In genomic region chr6:33306356-33306755, GRCh38 we compare ENCODE assay signal across 23 cellular contexts. TPM values are rescaled to one million over a fixed set of nuclear protein-coding genes. Genes with fewer than 3 reads are reported as not detected.
DNase-seq lines count a peak whose midpoint lies in the region; ATAC-seq and TF ChIP-seq lines count a peak whose summit lies in the region.
"Had no signal": no experiment of that assay in that cellular context is flagged by ENCODE, and none has a peak within 500 bp of the region (broad histone marks: within the 10 kb centered on the region; RNA-seq: fewer than 3 reads in every experiment).

No MANE protein-coding gene starts in this region.

- H3F3A ChIP-seq in DOHH2 (ENCODE audit: control insufficient read depth, insufficient read depth) = peaks cover 9% of the 10 kb centered on the region

- intact Hi-C loops in activated CD4-positive, alpha-beta T cell treated with anti-CD3 and anti-CD28 coated beads for 36 hours (cut with DNase I, micrococcal nuclease) = no loop called here

- TF ChIP-seq CTCF in DOHH2 (IDR thresholded peaks at IDR 0.05; ENCODE audit: low read depth, low read length, poor library complexity, severe bottlenecking) (no peak), WERI-Rb-1 (IDR thresholded peaks at IDR 0.05; ENCODE audit: low read depth, low read length) (no peak)

- no peak for ATAC-seq in activated CD4-positive, alpha-beta T cell treated with anti-CD3 and anti-CD28 coated beads for 36 hours
- ATAC-seq: A549; activated CD8-positive, alpha-beta memory T cell treated with anti-CD3 and anti-CD28 coated beads, Interleukin-2, amount 10 ng/mL, durations not matched to agents 7 days and 5 days; body of pancreas had no signal

- peaks cover 11% of the 10 kb centered on the region for H3K4me1 ChIP-seq in DOHH2 (ENCODE audit: control insufficient read depth, low read length)
- H3K4me1 ChIP-seq in rectal smooth muscle tissue (ENCODE audit: control insufficient read depth, insufficient read depth, low read length) = no peaks in the 10 kb centered on the region
- H3K4me1 ChIP-seq: A549, BE2C had no signal

- no peaks in the 10 kb centered on the region for H3K9me3 ChIP-seq in DOHH2 (ENCODE audit: control insufficient read depth, insufficient read depth, low read length)
- H3K9me3 ChIP-seq in WERI-Rb-1 (ENCODE audit: severe bottlenecking) = no peaks in the 10 kb centered on the region
- H3K9me3 ChIP-seq: A549, BE2C, body of pancreas, left ventricle myocardium inferior, upper lobe of left lung had no signal

- H3K79me2 ChIP-seq in DOHH2 (ENCODE audit: control insufficient read depth, low read length) = peaks cover 65% of the 10 kb centered on the region

- H3K27me3 ChIP-seq in DOHH2 (ENCODE audit: control insufficient read depth, low read length) (no peaks in the 10 kb centered on the region), rectal smooth muscle tissue (ENCODE audit: control insufficient read depth, insufficient read depth, low read length) (no peaks in the 10 kb centered on the region), WERI-Rb-1 (ENCODE audit: insufficient read depth, low read depth, severe bottlenecking) (no peaks in the 10 kb centered on the region)
- H3K27me3 ChIP-seq: BE2C, body of pancreas, upper lobe of left lung had no signal

- H3K36me3 ChIP-seq in DOHH2 (ENCODE audit: control insufficient read depth, low read length) = peaks cover 70% of the 10 kb centered on the region
- H3K36me3 ChIP-seq in rectal smooth muscle tissue (ENCODE audit: control insufficient read depth, insufficient read depth, low read length) = peaks cover 24% of the 10 kb centered on the region
- H3K36me3 ChIP-seq in WERI-Rb-1 = no peaks in the 10 kb centered on the region
- H3K36me3 ChIP-seq: BE2C had no signal

- POLR2A ChIA-PET in activated CD4-positive, alpha-beta T cell treated with anti-CD3 and anti-CD28 coated beads for 36 hours (lab: Charles Lee) = no interaction called here

- no peaks in the 10 kb centered on the region for H3K9me2 ChIP-seq in DOHH2 (replicated peaks; ENCODE audit: control insufficient read depth, low read length)

- H3K27me3 Mint-ChIP-seq in activated CD4-positive, alpha-beta T cell treated with anti-CD3 and anti-CD28 coated beads for 36 hours = no peaks in the 10 kb centered on the region
- no peaks in the 10 kb centered on the region for H3K27me3 Mint-ChIP-seq in activated naive CD8-positive, alpha-beta T cell
- H3K27me3 Mint-ChIP-seq: activated CD8-positive, alpha-beta memory T cell treated with anti-CD3 and anti-CD28 coated beads, Interleukin-2, amount 10 ng/mL, durations not matched to agents 7 days and 5 days had no signal

- H3K4me1 Mint-ChIP-seq in activated CD4-positive, alpha-beta T cell treated with anti-CD3 and anti-CD28 coated beads for 36 hours = peaks cover 31% of the 10 kb centered on the region
- H3K4me1 Mint-ChIP-seq in activated naive CD8-positive, alpha-beta T cell (ENCODE audit: low read depth) = peaks cover 43% of the 10 kb centered on the region
- H3K4me1 Mint-ChIP-seq: mesothelial cell of epicardium had no signal

- peak overlapping the region; percentile 15; the same call in 1 of the 2 replicates for H3K4me2 ChIP-seq in DOHH2 (ENCODE audit: low read length)
- H3K4me2 ChIP-seq: A549 had no signal

- H4K20me1 ChIP-seq in DOHH2 (ENCODE audit: control insufficient read depth, insufficient read depth, low read depth, low read length) = no peaks in the 10 kb centered on the region

- no peak overlapping the region for H3K9ac ChIP-seq in rectal smooth muscle tissue (ENCODE audit: low read length)

- H3K9me3 Mint-ChIP-seq in activated CD4-positive, alpha-beta T cell treated with anti-CD3 and anti-CD28 coated beads for 36 hours (ENCODE audit: low read depth) = no peaks in the 10 kb centered on the region
- H3K9me3 Mint-ChIP-seq in activated naive CD8-positive, alpha-beta T cell (ENCODE audit: low read depth) = no peaks in the 10 kb centered on the region
- H3K9me3 Mint-ChIP-seq: activated T-helper 1 cell treated with anti-CD3 and anti-CD28 coated beads, Interleukin-12 subunit alpha, Interleukin-12 subunit beta, Interleukin-2, Interleukin-4 antibody, amounts not matched to agents 30 ng/mL and 10 ng/mL and 1 ng/mL, durations not matched to agents 14 hours and 24 hours and 36 hours; mesothelial cell of epicardium; neural crest cell had no signal

- no peak overlapping the region for H3K4me3 ChIP-seq in DOHH2 (ENCODE audit: low read length)
- peak overlapping the region; percentile 2 for H3K4me3 ChIP-seq in rectal smooth muscle tissue (ENCODE audit: low read length)
- H3K4me3 ChIP-seq in WERI-Rb-1 (ENCODE audit: low read depth, low read length) = no peak overlapping the region
- H3K4me3 ChIP-seq: A549, body of pancreas, left ventricle myocardium inferior, upper lobe of left lung had no signal

- no peak overlapping the region for H3K4me3 Mint-ChIP-seq in activated CD4-positive, alpha-beta T cell treated with anti-CD3 and anti-CD28 coated beads for 36 hours
- H3K4me3 Mint-ChIP-seq in activated naive CD8-positive, alpha-beta T cell = no peak overlapping the region
- H3K4me3 Mint-ChIP-seq: activated CD8-positive, alpha-beta memory T cell treated with anti-CD3 and anti-CD28 coated beads, Interleukin-2, amount 10 ng/mL, durations not matched to agents 7 days and 5 days; activated T-helper 1 cell treated with anti-CD3 and anti-CD28 coated beads, Interleukin-12 subunit alpha, Interleukin-12 subunit beta, Interleukin-2, Interleukin-4 antibody, amounts not matched to agents 30 ng/mL and 10 ng/mL and 1 ng/mL, durations not matched to agents 14 hours and 24 hours and 36 hours; mesothelial cell of epicardium; neural crest cell had no signal

- H3K36me3 Mint-ChIP-seq in activated CD4-positive, alpha-beta T cell treated with anti-CD3 and anti-CD28 coated beads for 36 hours (ENCODE audit: low read depth) = peaks cover 50% of the 10 kb centered on the region
- peaks cover 4% of the 10 kb centered on the region for H3K36me3 Mint-ChIP-seq in activated naive CD8-positive, alpha-beta T cell

- CTCF ChIA-PET in activated CD4-positive, alpha-beta T cell treated with anti-CD3 and anti-CD28 coated beads for 36 hours (lab: Charles Lee) = no interaction called here

- peak overlapping the region; percentile 66 for H3K27ac Mint-ChIP-seq in activated CD4-positive, alpha-beta T cell treated with anti-CD3 and anti-CD28 coated beads for 36 hours
- H3K27ac Mint-ChIP-seq in activated naive CD8-positive, alpha-beta T cell = peak overlapping the region; percentile 17
- H3K27ac Mint-ChIP-seq: activated CD8-positive, alpha-beta memory T cell treated with anti-CD3 and anti-CD28 coated beads, Interleukin-2, amount 10 ng/mL, durations not matched to agents 7 days and 5 days; activated T-helper 1 cell treated with anti-CD3 and anti-CD28 coated beads, Interleukin-12 subunit alpha, Interleukin-12 subunit beta, Interleukin-2, Interleukin-4 antibody, amounts not matched to agents 30 ng/mL and 10 ng/mL and 1 ng/mL, durations not matched to agents 14 hours and 24 hours and 36 hours; mesothelial cell of epicardium had no signal

- H3K27ac ChIP-seq in DOHH2 (ENCODE audit: low read depth, low read length) (no peak overlapping the region), rectal smooth muscle tissue (ENCODE audit: low read depth, low read length) (no peak overlapping the region), WERI-Rb-1 (no peak overlapping the region)
- H3K27ac ChIP-seq: A549, body of pancreas, left ventricle myocardium inferior, upper lobe of left lung had no signal

- DNase-seq in activated CD4-positive, alpha-beta T cell treated with anti-CD3 and anti-CD28 coated beads for 36 hours = no peak
- no peak for DNase-seq in activated CD4-positive, alpha-beta T cell treated with anti-CD3 and anti-CD28 coated beads for 1 hour
- DNase-seq in NCI-H510A (lab: John Stamatoyannopoulos, UW) (no peak), WERI-Rb-1 (no peak), midbrain (lab: John Stamatoyannopoulos, UW) (no peak)
- DNase-seq: activated CD4-positive, CD25-positive, alpha-beta regulatory T cell treated with anti-CD3 and anti-CD28 coated beads, Interleukin-2, amount 50 U/mL, for 72 hours; activated CD8-positive, alpha-beta memory T cell treated with anti-CD3 and anti-CD28 coated beads, Interleukin-2, amount 10 ng/mL, durations not matched to agents 7 days and 5 days; BE2C; body of pancreas; left ventricle myocardium inferior; NCI-H1105; NCI-H2081 treated with DMSO at 0.1 percent for 48 hours; NCI-H345; NCI-H774; stimulated activated CD4-positive, alpha-beta T cell treated with anti-CD3 and anti-CD28 coated beads, Interleukin-15, amount 100 ng/mL, for 24 hours; upper lobe of left lung had no signal

RNA-seq across cellular contexts. Expression of gene TAPBP, which starts 7.5 kb away (rescaled TPM):
- total RNA-seq in activated CD4-positive, alpha-beta T cell treated with anti-CD3 and anti-CD28 coated beads for 36 hours = 100 to 1,000 TPM; 164 to 190 TPM

RNA-seq across cellular contexts. Expression of gene RGL2, which starts 7.6 kb away (rescaled TPM):
- total RNA-seq in activated CD4-positive, alpha-beta T cell treated with anti-CD3 and anti-CD28 coated beads for 36 hours = 10 to 100 TPM; 19.9 to 21.5 TPM

RNA-seq across cellular contexts. Expression of gene ZBTB22, which starts 11.2 kb away (rescaled TPM):
- 1 to 10 TPM; 9.0 to 9.9 TPM for total RNA-seq in activated CD4-positive, alpha-beta T cell treated with anti-CD3 and anti-CD28 coated beads for 36 hours

RNA-seq across cellular contexts. Expression of gene DAXX, which starts 16.4 kb away (rescaled TPM):
- 10 to 100 TPM; 66.2 to 75.5 TPM for total RNA-seq in activated CD4-positive, alpha-beta T cell treated with anti-CD3 and anti-CD28 coated beads for 36 hours

RNA-seq across cellular contexts. Expression of gene PFDN6, which starts 17.0 kb away (rescaled TPM):
- 10 to 100 TPM; 65.4 to 96.9 TPM for total RNA-seq in activated CD4-positive, alpha-beta T cell treated with anti-CD3 and anti-CD28 coated beads for 36 hours
